In the genomic region with DNA sequence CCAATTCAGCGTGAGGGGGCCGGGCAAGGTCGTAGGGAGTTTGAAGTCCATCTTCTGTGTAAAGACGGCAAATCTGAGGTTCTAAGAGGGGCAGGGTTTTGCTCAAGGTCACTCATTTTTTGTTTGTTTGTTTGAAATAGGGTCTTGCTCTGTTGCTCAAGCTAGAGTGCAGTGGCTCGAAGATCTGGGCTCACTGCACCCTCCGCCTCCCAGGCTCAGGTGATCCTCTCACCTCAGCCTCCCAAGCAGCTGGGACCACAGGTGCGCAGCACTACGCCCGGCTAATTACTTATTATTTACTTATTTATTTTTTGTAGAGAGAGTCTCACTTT, we compare ENCODE assay signal across 8 cellular contexts. TPM values are rescaled to one million over a fixed set of nuclear protein-coding genes. Genes with fewer than 3 reads are reported as not detected.
DNase-seq lines count a peak whose midpoint lies in the region; ATAC-seq, FAIRE-seq and TF ChIP-seq lines count a peak whose summit lies in the region.

No MANE protein-coding gene starts in this region.

- no peak for TF ChIP-seq POLR2A in NB4 (IDR thresholded peaks at IDR 0.05; ENCODE audit: extremely low read depth, insufficient read length)
- TF ChIP-seq POLR2A in endothelial cell of umbilical vein (IDR thresholded peaks at IDR 0.05; ENCODE audit: low read depth, low read length): no peak

- H3K36me3 ChIP-seq in endothelial cell of umbilical vein (ENCODE audit: control insufficient read depth in 2 of 2, extremely low read depth in 1 of 2, insufficient read depth in 2 of 2, low read length in 2 of 2) (peaks cover 0 to 3% of the 10 kb centered on the region in 2 experiments), parathyroid adenoma (ENCODE audit: control insufficient read depth, insufficient read depth, low read length) (no peaks in the 10 kb centered on the region)

- no peaks in the 10 kb centered on the region for H3K9me1 ChIP-seq in endothelial cell of umbilical vein (replicated peaks; ENCODE audit: control insufficient read depth, extremely low read depth, insufficient read depth, low read length)

- DNase-seq in NB4 (ENCODE audit: low read depth) (no peak), endothelial cell of umbilical vein (ENCODE audit: low read depth, low spot score) (no peak), cortex of kidney (lab: John Stamatoyannopoulos, UW) (no peak), SKM-1 (lab: John Stamatoyannopoulos, UW; ENCODE audit: unreplicated experiment) (no peak), left colon (no peak), globus pallidus (ENCODE audit: low spot score) (no peak)

- POLR2A ChIA-PET in endothelial cell of umbilical vein (lab: Charles Lee): no interaction called here

- intact Hi-C loops in endothelial cell of umbilical vein (cut with micrococcal nuclease): loop anchor here (10.0 kb wide), 1 partner anchor 1036 kb away; a partner anchor contains a TSS
- intact Hi-C loops in left colon (cut with DNase I, micrococcal nuclease): no loop called here

- H3K79me2 ChIP-seq in endothelial cell of umbilical vein (ENCODE audit: control insufficient read depth, insufficient read depth, low read length) (peaks cover 33% of the 10 kb centered on the region), parathyroid adenoma (peaks cover 8% of the 10 kb centered on the region)

- TF ChIP-seq CTCF in NB4 (IDR thresholded peaks at IDR 0.05; ENCODE audit: low read depth, low read length) (no peak), endothelial cell of umbilical vein (IDR thresholded peaks at IDR 0.05; ENCODE audit: extremely low read depth in 1 of 2, insufficient read depth in 1 of 2, low read depth in 1 of 2, low read length in 2 of 2) (no peak), parathyroid adenoma (IDR thresholded peaks at IDR 0.05) (no peak)

- H3K9ac ChIP-seq in endothelial cell of umbilical vein (replicated peaks; ENCODE audit: extremely low read depth, insufficient read depth, low read length) (peak overlapping the region; percentile 63), parathyroid adenoma (no peak overlapping the region)

- CTCF ChIA-PET in endothelial cell of umbilical vein (lab: Charles Lee): interaction anchor here (0.7 to 1.2 kb wide), 4 partner anchors 13 to 30 kb away, joined by 3 to 4 read pairs (median 4); no protein-coding TSS in a partner anchor

- no TSS peak for BruUV-seq in endothelial cell of umbilical vein (replicated peaks; lab: Mats Ljungman, UMichigan)

- H3K27me3 ChIP-seq in endothelial cell of umbilical vein (ENCODE audit: control insufficient read depth in 2 of 2, insufficient read depth in 2 of 2, low read length in 2 of 2) (no peaks in the 10 kb centered on the region), parathyroid adenoma (ENCODE audit: control insufficient read depth, insufficient read depth, low read length) (no peaks in the 10 kb centered on the region)

- H3K4me2 ChIP-seq in endothelial cell of umbilical vein (ENCODE audit: insufficient read depth, low read length) (peak overlapping the region; percentile 79), parathyroid adenoma (ENCODE audit: low read length) (peak overlapping the region; percentile 90)

- H4K20me1 ChIP-seq in endothelial cell of umbilical vein (replicated peaks; ENCODE audit: control insufficient read depth, extremely low read depth, insufficient read depth, low read length): no peaks in the 10 kb centered on the region

- H3K4me1 ChIP-seq in endothelial cell of umbilical vein (ENCODE audit: control insufficient read depth, extremely low read depth, insufficient read depth, low read length): peaks cover 20% of the 10 kb centered on the region
- H3K4me1 ChIP-seq in parathyroid adenoma: peaks cover 3% of the 10 kb centered on the region

- H3K9me3 ChIP-seq in endothelial cell of umbilical vein (replicated peaks; ENCODE audit: control insufficient read depth, insufficient read depth, low read length) (no peaks in the 10 kb centered on the region), parathyroid adenoma (ENCODE audit: control insufficient read depth, low read length) (no peaks in the 10 kb centered on the region)

- ATAC-seq in GM19438 (IDR thresholded peaks at IDR 0.05; ENCODE audit: low read depth, unreplicated experiment): peak; percentile 7
- ATAC-seq in left colon: no peak

- H3K27ac ChIP-seq in endothelial cell of umbilical vein (ENCODE audit: insufficient read depth, low read depth, low read length): no peak overlapping the region
- H3K27ac ChIP-seq in parathyroid adenoma: peak overlapping the region; percentile 72

- no peak for FAIRE-seq in endothelial cell of umbilical vein (lab: Jason Lieb, UNC)

- H2AFZ ChIP-seq in endothelial cell of umbilical vein (ENCODE audit: low read depth, low read length) (peak overlapping the region; percentile 87), parathyroid adenoma (peak overlapping the region; percentile 85)

- dilution Hi-C loops in endothelial cell of umbilical vein (cut with MboI; ENCODE audit: extremely low pct_ligation_motif_present, low sequenced_read_pairs): no loop called here

- peak overlapping the region; percentile 60 for H3K4me3 ChIP-seq in NB4 (ENCODE audit: low read depth, low read length)
- peak overlapping the region; percentile 73 to 97 (median 83) for H3K4me3 ChIP-seq in endothelial cell of umbilical vein (replicated peaks in 1 of 3; ENCODE audit: insufficient read depth in 1 of 3, low read depth in 1 of 3, low read length in 3 of 3)
- H3K4me3 ChIP-seq in parathyroid adenoma (ENCODE audit: low read depth, low read length): peak overlapping the region; percentile 96

TF ChIP-seq in endothelial cell of umbilical vein, 7 proteins besides CTCF, POLR2A, EP300 and RAD21:
- TF ChIP-seq EZH2 (IDR thresholded peaks at IDR 0.05; ENCODE audit: borderline replicate concordance, low read depth, low read length, severe bottlenecking): no peak
- TF ChIP-seq POLR2AphosphoS5 (IDR thresholded peaks at IDR 0.05; ENCODE audit: insufficient read depth, low read depth, low read length): no peak
- no peak for TF ChIP-seq JUN (IDR thresholded peaks at IDR 0.05; ENCODE audit: borderline replicate concordance, insufficient read depth, insufficient read length, low read depth)
- TF ChIP-seq, protein P1, sequence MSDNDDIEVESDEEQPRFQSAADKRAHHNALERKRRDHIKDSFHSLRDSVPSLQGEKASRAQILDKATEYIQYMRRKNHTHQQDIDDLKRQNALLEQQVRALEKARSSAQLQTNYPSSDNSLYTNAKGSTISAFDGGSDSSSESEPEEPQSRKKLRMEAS (IDR thresholded peaks at IDR 0.05; ENCODE audit: insufficient read depth, insufficient read length): no peak
- no peak for TF ChIP-seq MYC (IDR thresholded peaks at IDR 0.05; ENCODE audit: low read depth, low read length)
- TF ChIP-seq GATA2 (IDR thresholded peaks at IDR 0.05; ENCODE audit: insufficient read depth, insufficient read length, low read depth, low read length): no peak
- TF ChIP-seq FOS (IDR thresholded peaks at IDR 0.05; ENCODE audit: borderline replicate concordance, insufficient read depth, low read length): no peak
TF ChIP-seq in endothelial cell of umbilical vein: peak in this region for 0.

RNA-seq across cellular contexts. Expression of a gene that starts 0.4 kb away (rescaled TPM):
- total RNA-seq in endothelial cell of umbilical vein: 102 and 107 TPM in 2 replicates
- 131 and 188 TPM in 2 replicates for polyA plus RNA-seq in endothelial cell of umbilical vein
- 80.3 and 85.9 TPM in 2 replicates for polyA plus RNA-seq in endothelial cell of umbilical vein (2011; cell fraction: cytosol; rRNA removed)
- 129 and 131 TPM in 2 replicates for polyA plus RNA-seq in endothelial cell of umbilical vein (2011; cell fraction: nucleus; rRNA removed)
- polyA plus RNA-seq in endothelial cell of umbilical vein (2012): 84.9 and 85.8 TPM in 2 replicates
- polyA minus RNA-seq in endothelial cell of umbilical vein: 178 and 221 TPM in 2 replicates
- polyA minus RNA-seq in endothelial cell of umbilical vein (2011; cell fraction: cytosol; rRNA and poly(A)+ RNA removed): 46.8 TPM
- polyA minus RNA-seq in endothelial cell of umbilical vein (2011; cell fraction: nucleus; rRNA and poly(A)+ RNA removed): 73.2 and 80.7 TPM in 2 replicates
- 100 to 1,000 TPM in 1 of 2 donors, 10 to 100 TPM in 1; 96.3 to 100 TPM for total RNA-seq in left colon

RNA-seq across cellular contexts. Expression of a gene that starts 49.7 kb away (rescaled TPM):
- total RNA-seq in endothelial cell of umbilical vein (not detected in 2 replicates), left colon (not detected)
- not detected in 2 replicates for polyA plus RNA-seq in endothelial cell of umbilical vein
- not detected in 2 replicates for polyA plus RNA-seq in endothelial cell of umbilical vein (2011; cell fraction: cytosol; rRNA removed)
- polyA plus RNA-seq in endothelial cell of umbilical vein (2011; cell fraction: nucleus; rRNA removed): not detected in 2 replicates
- not detected in 2 replicates for polyA plus RNA-seq in endothelial cell of umbilical vein (2012)
- polyA minus RNA-seq in endothelial cell of umbilical vein: not detected in 2 replicates
- not detected for polyA minus RNA-seq in endothelial cell of umbilical vein (2011; cell fraction: cytosol; rRNA and poly(A)+ RNA removed)
- polyA minus RNA-seq in endothelial cell of umbilical vein (2011; cell fraction: nucleus; rRNA and poly(A)+ RNA removed): not detected in 2 replicates
